In genomic region chr2:132009874-132010521, GRCh38 we compare ENCODE assay signal across 10 cellular contexts.
DNase-seq lines count a peak whose midpoint lies in the region; TF ChIP-seq lines count a peak whose summit lies in the region.
"Had no signal": no experiment of that assay in that cellular context is flagged by ENCODE, and none has a peak within 500 bp of the region (broad histone marks: within the 10 kb centered on the region; RNA-seq: fewer than 3 reads in every experiment).

No MANE protein-coding gene starts in this region.

- H3K9me3 ChIP-seq in SK-N-MC (ENCODE audit: low read depth, low read length) (no peaks in the 10 kb centered on the region), left ventricle myocardium inferior (replicated peaks) (peaks cover 4% of the 10 kb centered on the region)

- H3K27me3 ChIP-seq in H7 (ENCODE audit: control insufficient read depth, insufficient read depth, low read length) (peaks cover 20% of the 10 kb centered on the region), left ventricle myocardium inferior (ENCODE audit: low read depth) (peaks cover 51% of the 10 kb centered on the region)

- POLR2A ChIA-PET in GM10248 (lab: Yijun Ruan, JAX): no interaction called here

- intact Hi-C loops in left ventricle myocardium inferior (cut with micrococcal nuclease): no loop called here

- H3K4me1 ChIP-seq in left ventricle myocardium inferior: peaks cover 8% of the 10 kb centered on the region

- DNase-seq in H7 (peak; percentile 24), SK-N-MC (ENCODE audit: low read depth, low spot score) (no peak), left ventricle myocardium inferior (no peak), retinal pigment epithelial cell (ENCODE audit: low read depth) (peak; percentile 21), GM20000 (ENCODE audit: low spot score) (no peak), GM10248 (ENCODE audit: extremely low spot score) (no peak), GM19240 (ENCODE audit: insufficient read length, low spot score) (no peak)
- no peak for DNase-seq in stimulated activated CD8-positive, alpha-beta memory T cell treated with anti-CD3 and anti-CD28 coated beads, Interleukin-4, amount 100 ng/mL, for 48 hours
- DNase-seq: activated CD4-positive, alpha-beta memory T cell treated with anti-CD3 and anti-CD28 coated beads for 36 hours; dermis blood vessel endothelial cell had no signal

- H3K27ac ChIP-seq in SK-N-MC (no peak overlapping the region), left ventricle myocardium inferior (replicated peaks) (no peak overlapping the region)

- H3K4me3 ChIP-seq in H7 (ENCODE audit: insufficient read depth, low read depth, low read length): peak overlapping the region; percentile 27
- H3K4me3 ChIP-seq in SK-N-MC: peak overlapping the region; percentile 85
- H3K4me3 ChIP-seq in left ventricle myocardium inferior: peak overlapping the region; percentile 55
- peak overlapping the region; percentile 65 for H3K4me3 ChIP-seq in retinal pigment epithelial cell (ENCODE audit: low read length)

- TF ChIP-seq CTCF in left ventricle myocardium inferior (IDR thresholded peaks at IDR 0.05; ENCODE audit: borderline replicate concordance) (no peak), retinal pigment epithelial cell (conservative IDR thresholded peaks at IDR 0.05; ENCODE audit: low read depth, low read length) (no peak), GM20000 (IDR thresholded peaks at IDR 0.05; ENCODE audit: extremely low read depth, missing control alignments) (no peak), GM10248 (IDR thresholded peaks at IDR 0.05; ENCODE audit: control extremely low read depth, extremely low read depth, low read depth, missing control alignments) (no peak)

- H3K9ac ChIP-seq in SK-N-MC (ENCODE audit: insufficient read length): peak overlapping the region; percentile 72

- CTCF ChIA-PET in GM10248 (lab: Yijun Ruan, JAX): no interaction called here

- H3K36me3 ChIP-seq in H7 (replicated peaks; ENCODE audit: control insufficient read depth, insufficient read depth, low read length): no peaks in the 10 kb centered on the region
- H3K36me3 ChIP-seq in SK-N-MC (ENCODE audit: insufficient read depth, low read length): no peaks in the 10 kb centered on the region
- H3K36me3 ChIP-seq in left ventricle myocardium inferior: no peaks in the 10 kb centered on the region

Comparison
In these comparisons a context has a peak if more than half of its experiments do, and no peak if none do; other contexts are left out.
1. DNase-seq: peak in H7 (single experiment) and retinal pigment epithelial cell (single experiment); none in SK-N-MC (single experiment), left ventricle myocardium inferior (single experiment), GM20000 (single experiment), GM10248 (single experiment), GM19240 (single experiment) and stimulated activated CD8-positive, alpha-beta memory T cell treated with anti-CD3 and anti-CD28 coated beads, Interleukin-4, amount 100 ng/mL, for 48 hours (single experiment).
2. H3K4me3 ChIP-seq: peak in every context shown above with its lines; median percentile 85 in SK-N-MC; 65 in retinal pigment epithelial cell; 55 in left ventricle myocardium inferior; 27 in H7.